ENCODE assay signal across 1 cellular context in the genomic region with DNA sequence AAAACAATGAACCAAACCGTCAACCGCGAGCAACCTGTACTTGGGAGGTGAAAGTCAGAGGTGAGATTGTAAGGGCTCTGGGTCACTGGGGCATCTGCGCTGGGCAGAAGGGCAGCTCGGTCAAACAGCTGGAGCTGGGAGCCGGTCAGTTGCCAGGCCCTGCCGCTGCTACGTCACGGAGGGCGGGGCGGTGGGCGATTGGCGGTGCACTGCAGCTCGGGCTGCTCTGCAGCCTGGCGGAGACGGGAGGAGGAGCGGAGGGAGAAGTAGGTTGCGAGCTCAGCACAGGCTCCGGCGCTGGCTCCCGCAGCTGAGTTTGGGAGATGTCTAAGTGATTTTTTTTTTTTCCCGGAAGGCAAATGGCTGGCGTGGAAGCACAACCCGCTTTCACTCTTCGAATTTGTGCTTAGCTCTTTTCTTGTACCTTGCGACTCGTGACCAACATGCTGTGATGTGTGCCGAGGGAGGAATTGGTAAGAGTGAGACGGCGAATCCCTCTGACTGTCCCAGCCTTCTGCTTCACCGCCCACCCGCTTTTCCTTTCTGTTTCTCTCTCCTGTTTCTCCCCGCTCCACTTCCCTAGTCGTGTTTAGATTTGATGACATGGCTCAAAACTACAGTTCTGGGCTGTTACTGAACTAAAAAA.
TF ChIP-seq lines count a peak whose summit lies in the region.

A gene (plus strand): TSS at position 229 of the 646 bp plus-strand sequence. CDS start 27,266 bp downstream, outside the sequence.

TF ChIP-seq in HEK293, 187 proteins besides CTCF, POLR2A, EP300 and RAD21 (continued from another document):
- TF ChIP-seq, protein P1, sequence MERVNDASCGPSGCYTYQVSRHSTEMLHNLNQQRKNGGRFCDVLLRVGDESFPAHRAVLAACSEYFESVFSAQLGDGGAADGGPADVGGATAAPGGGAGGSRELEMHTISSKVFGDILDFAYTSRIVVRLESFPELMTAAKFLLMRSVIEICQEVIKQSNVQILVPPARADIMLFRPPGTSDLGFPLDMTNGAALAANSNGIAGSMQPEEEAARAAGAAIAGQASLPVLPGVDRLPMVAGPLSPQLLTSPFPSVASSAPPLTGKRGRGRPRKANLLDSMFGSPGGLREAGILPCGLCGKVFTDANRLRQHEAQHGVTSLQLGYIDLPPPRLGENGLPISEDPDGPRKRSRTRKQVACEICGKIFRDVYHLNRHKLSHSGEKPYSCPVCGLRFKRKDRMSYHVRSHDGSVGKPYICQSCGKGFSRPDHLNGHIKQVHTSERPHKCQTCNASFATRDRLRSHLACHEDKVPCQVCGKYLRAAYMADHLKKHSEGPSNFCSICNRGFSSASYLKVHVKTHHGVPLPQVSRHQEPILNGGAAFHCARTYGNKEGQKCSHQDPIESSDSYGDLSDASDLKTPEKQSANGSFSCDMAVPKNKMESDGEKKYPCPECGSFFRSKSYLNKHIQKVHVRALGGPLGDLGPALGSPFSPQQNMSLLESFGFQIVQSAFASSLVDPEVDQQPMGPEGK (tag by site-specific recombination; IDR thresholded peaks at IDR 0.05) = 0 out of 2 replicates have a peak, but pooled peaks have one; percentile 36
- TF ChIP-seq TRIM28 (IDR thresholded peaks at IDR 0.05; ENCODE audit: borderline replicate concordance, low read length) (peak; percentile 62; the same call in 1 of the 2 replicates), ZBTB8A (tag by site-specific recombination; IDR thresholded peaks at IDR 0.05) (peak; percentile 34), ZNF248 (tag by site-specific recombination; IDR thresholded peaks at IDR 0.05) (no peak), ZNF621 (tag by site-specific recombination; IDR thresholded peaks at IDR 0.05) (no peak), HOXA7 (CRISPR knock-in tag; IDR thresholded peaks at IDR 0.05; ENCODE audit: borderline replicate concordance) (no peak), ZNF626 (tag by site-specific recombination; IDR thresholded peaks at IDR 0.05) (no peak), ZNF155 (tag by site-specific recombination; IDR thresholded peaks at IDR 0.05) (no peak), ZNF211 (tag by site-specific recombination; IDR thresholded peaks at IDR 0.05; ENCODE audit: low read depth) (no peak), SCRT2 (tag by site-specific recombination; IDR thresholded peaks at IDR 0.05) (no peak), ZNF707 (tag by site-specific recombination; IDR thresholded peaks at IDR 0.05) (no peak), KLF7 (tag by site-specific recombination; IDR thresholded peaks at IDR 0.05; ENCODE audit: borderline replicate concordance) (no peak), ZNF514 (tag by site-specific recombination; IDR thresholded peaks at IDR 0.05) (no peak), KLF9 (tag by site-specific recombination; IDR thresholded peaks at IDR 0.05; ENCODE audit: low read depth) (peak; percentile 58; the same call in 1 of the 2 replicates), ZNF157 (tag by site-specific recombination; IDR thresholded peaks at IDR 0.05) (no peak), ZBTB20 (tag by site-specific recombination; IDR thresholded peaks at IDR 0.05) (peak; percentile 46; the same call in 1 of the 2 replicates), ZNF473 (tag by site-specific recombination; IDR thresholded peaks at IDR 0.05) (no peak), TCF7L2 (IDR thresholded peaks at IDR 0.05; ENCODE audit: borderline replicate concordance, low read depth, low read length) (no peak), ZNF777 (tag by site-specific recombination; IDR thresholded peaks at IDR 0.05; ENCODE audit: borderline replicate concordance) (no peak), ZNF600 (tag by site-specific recombination; IDR thresholded peaks at IDR 0.05) (peak; percentile 90), ZNF354C (tag by site-specific recombination; IDR thresholded peaks at IDR 0.05; ENCODE audit: borderline replicate concordance, low read depth) (no peak), SCRT1 (tag by site-specific recombination; IDR thresholded peaks at IDR 0.05; ENCODE audit: borderline replicate concordance) (no peak), ZBTB17 (tag by site-specific recombination; IDR thresholded peaks at IDR 0.05) (peak; percentile 88), SP3 (tag by site-specific recombination; IDR thresholded peaks at IDR 0.05) (peak; percentile 55), ZNF2 (tag by site-specific recombination; IDR thresholded peaks at IDR 0.05) (peak; percentile 53; the same call in 1 of the 2 replicates), ZNF202 (tag by site-specific recombination; IDR thresholded peaks at IDR 0.05; ENCODE audit: borderline replicate concordance) (no peak), ZNF132 (tag by site-specific recombination; IDR thresholded peaks at IDR 0.05; ENCODE audit: borderline replicate concordance) (no peak), GLI2 (tag by site-specific recombination; IDR thresholded peaks at IDR 0.05; ENCODE audit: borderline replicate concordance, low read depth) (no peak), ZNF658 (tag by site-specific recombination; IDR thresholded peaks at IDR 0.05) (no peak)
- TF ChIP-seq, protein P2, sequence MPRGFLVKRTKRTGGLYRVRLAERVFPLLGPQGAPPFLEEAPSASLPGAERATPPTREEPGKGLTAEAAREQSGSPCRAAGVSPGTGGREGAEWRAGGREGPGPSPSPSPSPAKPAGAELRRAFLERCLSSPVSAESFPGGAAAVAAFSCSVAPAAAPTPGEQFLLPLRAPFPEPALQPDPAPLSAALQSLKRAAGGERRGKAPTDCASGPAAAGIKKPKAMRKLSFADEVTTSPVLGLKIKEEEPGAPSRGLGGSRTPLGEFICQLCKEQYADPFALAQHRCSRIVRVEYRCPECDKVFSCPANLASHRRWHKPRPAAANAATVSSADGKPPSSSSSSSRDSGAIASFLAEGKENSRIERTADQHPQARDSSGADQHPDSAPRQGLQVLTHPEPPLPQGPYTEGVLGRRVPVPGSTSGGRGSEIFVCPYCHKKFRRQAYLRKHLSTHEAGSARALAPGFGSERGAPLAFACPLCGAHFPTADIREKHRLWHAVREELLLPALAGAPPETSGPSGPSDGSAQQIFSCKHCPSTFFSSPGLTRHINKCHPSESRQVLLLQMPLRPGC (tag by site-specific recombination; IDR thresholded peaks at IDR 0.05) = no peak
- TF ChIP-seq, protein P3, sequence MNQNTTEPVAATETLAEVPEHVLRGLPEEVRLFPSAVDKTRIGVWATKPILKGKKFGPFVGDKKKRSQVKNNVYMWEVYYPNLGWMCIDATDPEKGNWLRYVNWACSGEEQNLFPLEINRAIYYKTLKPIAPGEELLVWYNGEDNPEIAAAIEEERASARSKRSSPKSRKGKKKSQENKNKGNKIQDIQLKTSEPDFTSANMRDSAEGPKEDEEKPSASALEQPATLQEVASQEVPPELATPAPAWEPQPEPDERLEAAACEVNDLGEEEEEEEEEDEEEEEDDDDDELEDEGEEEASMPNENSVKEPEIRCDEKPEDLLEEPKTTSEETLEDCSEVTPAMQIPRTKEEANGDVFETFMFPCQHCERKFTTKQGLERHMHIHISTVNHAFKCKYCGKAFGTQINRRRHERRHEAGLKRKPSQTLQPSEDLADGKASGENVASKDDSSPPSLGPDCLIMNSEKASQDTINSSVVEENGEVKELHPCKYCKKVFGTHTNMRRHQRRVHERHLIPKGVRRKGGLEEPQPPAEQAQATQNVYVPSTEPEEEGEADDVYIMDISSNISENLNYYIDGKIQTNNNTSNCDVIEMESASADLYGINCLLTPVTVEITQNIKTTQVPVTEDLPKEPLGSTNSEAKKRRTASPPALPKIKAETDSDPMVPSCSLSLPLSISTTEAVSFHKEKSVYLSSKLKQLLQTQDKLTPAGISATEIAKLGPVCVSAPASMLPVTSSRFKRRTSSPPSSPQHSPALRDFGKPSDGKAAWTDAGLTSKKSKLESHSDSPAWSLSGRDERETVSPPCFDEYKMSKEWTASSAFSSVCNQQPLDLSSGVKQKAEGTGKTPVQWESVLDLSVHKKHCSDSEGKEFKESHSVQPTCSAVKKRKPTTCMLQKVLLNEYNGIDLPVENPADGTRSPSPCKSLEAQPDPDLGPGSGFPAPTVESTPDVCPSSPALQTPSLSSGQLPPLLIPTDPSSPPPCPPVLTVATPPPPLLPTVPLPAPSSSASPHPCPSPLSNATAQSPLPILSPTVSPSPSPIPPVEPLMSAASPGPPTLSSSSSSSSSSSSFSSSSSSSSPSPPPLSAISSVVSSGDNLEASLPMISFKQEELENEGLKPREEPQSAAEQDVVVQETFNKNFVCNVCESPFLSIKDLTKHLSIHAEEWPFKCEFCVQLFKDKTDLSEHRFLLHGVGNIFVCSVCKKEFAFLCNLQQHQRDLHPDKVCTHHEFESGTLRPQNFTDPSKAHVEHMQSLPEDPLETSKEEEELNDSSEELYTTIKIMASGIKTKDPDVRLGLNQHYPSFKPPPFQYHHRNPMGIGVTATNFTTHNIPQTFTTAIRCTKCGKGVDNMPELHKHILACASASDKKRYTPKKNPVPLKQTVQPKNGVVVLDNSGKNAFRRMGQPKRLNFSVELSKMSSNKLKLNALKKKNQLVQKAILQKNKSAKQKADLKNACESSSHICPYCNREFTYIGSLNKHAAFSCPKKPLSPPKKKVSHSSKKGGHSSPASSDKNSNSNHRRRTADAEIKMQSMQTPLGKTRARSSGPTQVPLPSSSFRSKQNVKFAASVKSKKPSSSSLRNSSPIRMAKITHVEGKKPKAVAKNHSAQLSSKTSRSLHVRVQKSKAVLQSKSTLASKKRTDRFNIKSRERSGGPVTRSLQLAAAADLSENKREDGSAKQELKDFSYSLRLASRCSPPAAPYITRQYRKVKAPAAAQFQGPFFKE (tag by site-specific recombination; IDR thresholded peaks at IDR 0.05; ENCODE audit: borderline replicate concordance) = no peak
- TF ChIP-seq, protein P4, sequence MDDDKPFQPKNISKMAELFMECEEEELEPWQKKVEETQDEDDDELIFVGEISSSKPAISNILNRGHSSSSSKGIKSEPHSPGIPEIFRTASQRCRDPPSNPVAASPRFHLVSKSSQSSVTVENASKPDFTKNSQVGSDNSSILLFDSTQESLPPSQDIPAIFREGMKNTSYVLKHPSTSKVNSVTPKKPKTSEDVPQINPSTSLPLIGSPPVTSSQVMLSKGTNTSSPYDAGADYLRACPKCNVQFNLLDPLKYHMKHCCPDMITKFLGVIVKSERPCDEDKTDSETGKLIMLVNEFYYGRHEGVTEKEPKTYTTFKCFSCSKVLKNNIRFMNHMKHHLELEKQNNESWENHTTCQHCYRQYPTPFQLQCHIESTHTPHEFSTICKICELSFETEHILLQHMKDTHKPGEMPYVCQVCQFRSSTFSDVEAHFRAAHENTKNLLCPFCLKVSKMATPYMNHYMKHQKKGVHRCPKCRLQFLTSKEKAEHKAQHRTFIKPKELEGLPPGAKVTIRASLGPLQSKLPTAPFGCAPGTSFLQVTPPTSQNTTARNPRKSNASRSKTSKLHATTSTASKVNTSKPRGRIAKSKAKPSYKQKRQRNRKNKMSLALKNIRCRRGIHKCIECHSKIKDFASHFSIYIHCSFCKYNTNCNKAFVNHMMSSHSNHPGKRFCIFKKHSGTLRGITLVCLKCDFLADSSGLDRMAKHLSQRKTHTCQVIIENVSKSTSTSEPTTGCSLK (tag by site-specific recombination; IDR thresholded peaks at IDR 0.05) = no peak
- TF ChIP-seq, protein P5, sequence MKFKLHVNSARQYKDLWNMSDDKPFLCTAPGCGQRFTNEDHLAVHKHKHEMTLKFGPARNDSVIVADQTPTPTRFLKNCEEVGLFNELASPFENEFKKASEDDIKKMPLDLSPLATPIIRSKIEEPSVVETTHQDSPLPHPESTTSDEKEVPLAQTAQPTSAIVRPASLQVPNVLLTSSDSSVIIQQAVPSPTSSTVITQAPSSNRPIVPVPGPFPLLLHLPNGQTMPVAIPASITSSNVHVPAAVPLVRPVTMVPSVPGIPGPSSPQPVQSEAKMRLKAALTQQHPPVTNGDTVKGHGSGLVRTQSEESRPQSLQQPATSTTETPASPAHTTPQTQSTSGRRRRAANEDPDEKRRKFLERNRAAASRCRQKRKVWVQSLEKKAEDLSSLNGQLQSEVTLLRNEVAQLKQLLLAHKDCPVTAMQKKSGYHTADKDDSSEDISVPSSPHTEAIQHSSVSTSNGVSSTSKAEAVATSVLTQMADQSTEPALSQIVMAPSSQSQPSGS (tag by site-specific recombination; IDR thresholded peaks at IDR 0.05; ENCODE audit: low read depth) = no peak
- TF ChIP-seq, protein P6, sequence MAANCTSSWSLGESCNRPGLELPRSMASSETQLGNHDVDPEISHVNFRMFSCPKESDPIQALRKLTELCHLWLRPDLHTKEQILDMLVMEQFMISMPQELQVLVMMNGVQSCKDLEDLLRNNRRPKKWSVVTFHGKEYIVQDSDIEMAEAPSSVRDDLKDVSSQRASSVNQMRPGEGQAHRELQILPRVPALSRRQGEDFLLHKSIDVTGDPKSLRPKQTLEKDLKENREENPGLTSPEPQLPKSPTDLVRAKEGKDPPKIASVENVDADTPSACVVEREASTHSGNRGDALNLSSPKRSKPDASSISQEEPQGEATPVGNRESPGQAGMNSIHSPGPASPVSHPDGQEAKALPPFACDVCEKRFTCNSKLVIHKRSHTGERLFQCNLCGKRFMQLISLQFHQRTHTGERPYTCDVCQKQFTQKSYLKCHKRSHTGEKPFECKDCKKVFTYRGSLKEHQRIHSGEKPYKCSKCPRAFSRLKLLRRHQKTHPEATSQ (tag by site-specific recombination; IDR thresholded peaks at IDR 0.05) = no peak
- TF ChIP-seq, protein P7, sequence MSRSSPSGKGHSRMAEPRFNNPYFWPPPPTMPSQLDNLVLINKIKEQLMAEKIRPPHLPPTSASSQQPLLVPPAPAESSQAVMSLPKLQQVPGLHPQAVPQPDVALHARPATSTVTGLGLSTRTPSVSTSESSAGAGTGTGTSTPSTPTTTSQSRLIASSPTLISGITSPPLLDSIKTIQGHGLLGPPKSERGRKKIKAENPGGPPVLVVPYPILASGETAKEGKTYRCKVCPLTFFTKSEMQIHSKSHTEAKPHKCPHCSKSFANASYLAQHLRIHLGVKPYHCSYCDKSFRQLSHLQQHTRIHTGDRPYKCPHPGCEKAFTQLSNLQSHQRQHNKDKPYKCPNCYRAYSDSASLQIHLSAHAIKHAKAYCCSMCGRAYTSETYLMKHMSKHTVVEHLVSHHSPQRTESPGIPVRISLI (tag by site-specific recombination; IDR thresholded peaks at IDR 0.05) = no peak; the same call in 1 of the 2 replicates
- TF ChIP-seq, protein P8, sequence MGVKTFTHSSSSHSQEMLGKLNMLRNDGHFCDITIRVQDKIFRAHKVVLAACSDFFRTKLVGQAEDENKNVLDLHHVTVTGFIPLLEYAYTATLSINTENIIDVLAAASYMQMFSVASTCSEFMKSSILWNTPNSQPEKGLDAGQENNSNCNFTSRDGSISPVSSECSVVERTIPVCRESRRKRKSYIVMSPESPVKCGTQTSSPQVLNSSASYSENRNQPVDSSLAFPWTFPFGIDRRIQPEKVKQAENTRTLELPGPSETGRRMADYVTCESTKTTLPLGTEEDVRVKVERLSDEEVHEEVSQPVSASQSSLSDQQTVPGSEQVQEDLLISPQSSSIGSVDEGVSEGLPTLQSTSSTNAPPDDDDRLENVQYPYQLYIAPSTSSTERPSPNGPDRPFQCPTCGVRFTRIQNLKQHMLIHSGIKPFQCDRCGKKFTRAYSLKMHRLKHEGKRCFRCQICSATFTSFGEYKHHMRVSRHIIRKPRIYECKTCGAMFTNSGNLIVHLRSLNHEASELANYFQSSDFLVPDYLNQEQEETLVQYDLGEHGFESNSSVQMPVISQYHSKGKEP (tag by site-specific recombination; IDR thresholded peaks at IDR 0.05) = no peak
